ENCODE assay signal across 9 cellular contexts in the genomic region with DNA sequence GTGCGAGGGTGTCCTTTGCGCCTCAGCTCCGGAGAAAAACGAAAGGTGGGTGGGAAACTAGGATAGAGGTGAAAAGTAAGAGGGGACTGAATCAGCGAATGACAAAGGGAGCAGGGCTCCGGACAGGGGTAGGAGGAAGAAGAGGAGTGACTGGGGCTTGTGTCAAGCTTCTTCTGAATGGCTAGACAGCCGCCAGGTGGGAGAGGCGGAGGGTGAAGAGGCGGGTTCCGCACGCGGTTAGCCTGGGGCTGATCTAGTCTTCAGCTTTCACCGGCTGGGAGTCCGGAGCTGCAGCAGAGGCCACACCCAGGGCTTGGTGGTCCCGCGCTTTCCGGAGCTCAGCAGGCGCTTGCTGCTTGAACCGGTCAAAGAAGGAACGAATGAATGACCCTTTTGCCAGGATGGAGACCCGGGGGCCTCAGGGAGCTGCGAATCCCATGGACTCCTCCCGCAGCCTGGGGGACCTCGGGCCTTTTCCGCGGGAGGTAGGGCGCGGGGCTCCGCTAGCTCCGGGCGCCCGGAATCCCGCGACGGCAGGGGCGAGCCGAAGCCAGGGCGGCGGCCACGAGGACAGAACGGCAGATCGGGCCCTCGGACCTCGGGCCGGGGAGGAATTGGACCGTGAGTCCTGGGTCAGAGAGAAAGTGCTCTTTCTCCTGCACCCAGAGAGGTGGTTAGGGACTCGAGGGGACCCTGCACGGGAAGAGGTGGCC. TPM values are rescaled to one million over a fixed set of nuclear protein-coding genes. Genes with fewer than 3 reads are reported as not detected.
DNase-seq lines count a peak whose midpoint lies in the region; ATAC-seq and TF ChIP-seq lines count a peak whose summit lies in the region.
"Had no signal": no experiment of that assay in that cellular context is flagged by ENCODE, and none has a peak within 500 bp of the region (broad histone marks: within the 10 kb centered on the region; RNA-seq: fewer than 3 reads in every experiment).

TSS of gene C6orf141 (plus strand) at position 256 of the 713 bp plus-strand sequence. CDS start at position 381, 125 bp downstream.

- H3K4me3 Mint-ChIP-seq in natural killer cell treated with Interleukin-12 subunit alpha and Interleukin-12 subunit beta and Interleukin-15 and Interleukin-18, amount 100 ng/mL, for 72 hours = peak within 1 kb of the TSS; percentile 63

- H3K27ac ChIP-seq in WERI-Rb-1 = no peak within 1 kb of the TSS
- H3K27ac ChIP-seq in substantia nigra (ENCODE audit: low read depth, low read length, poor library complexity, severe bottlenecking) = no peak within 1 kb of the TSS

- no peak for TF ChIP-seq CTCF in WERI-Rb-1 (IDR thresholded peaks at IDR 0.05; ENCODE audit: low read depth, low read length)
- TF ChIP-seq CTCF in epithelial cell of esophagus (IDR thresholded peaks at IDR 0.05; ENCODE audit: insufficient read depth, low read depth, low read length, missing control alignments) = peak; percentile 3

- H3K9me3 Mint-ChIP-seq in natural killer cell treated with Interleukin-12 subunit alpha and Interleukin-12 subunit beta and Interleukin-15 and Interleukin-18, amount 100 ng/mL, for 72 hours = no peaks in the 10 kb centered on the region

- peaks cover 14 to 15% of the 10 kb centered on the region in 2 donors for H3K4me1 Mint-ChIP-seq in natural killer cell treated with Interleukin-12 subunit alpha and Interleukin-12 subunit beta and Interleukin-15 and Interleukin-18, amount 100 ng/mL, for 72 hours (ENCODE audit: low read depth in 2 of 2)

- H3K27me3 ChIP-seq in WERI-Rb-1 (ENCODE audit: insufficient read depth, low read depth, severe bottlenecking) = peaks cover 61% of the 10 kb centered on the region

- H3K27me3 Mint-ChIP-seq in natural killer cell treated with Interleukin-12 subunit alpha and Interleukin-12 subunit beta and Interleukin-15 and Interleukin-18, amount 100 ng/mL, for 72 hours = peaks cover 12 to 16% of the 10 kb centered on the region in 2 donors

- peak within 1 kb of the TSS; percentile 30 for H3K4me3 ChIP-seq in WERI-Rb-1 (ENCODE audit: low read depth, low read length)
- peak within 1 kb of the TSS; percentile 88 for H3K4me3 ChIP-seq in epithelial cell of esophagus (ENCODE audit: low read length)

- H3K36me3 ChIP-seq in WERI-Rb-1 = no peaks in the 10 kb centered on the region

- H3K36me3 Mint-ChIP-seq in natural killer cell treated with Interleukin-12 subunit alpha and Interleukin-12 subunit beta and Interleukin-15 and Interleukin-18, amount 100 ng/mL, for 72 hours = no peaks in the 10 kb centered on the region

- ATAC-seq in GM21526 (IDR thresholded peaks at IDR 0.05; ENCODE audit: low FRiP score, unreplicated experiment) = peak; percentile 85
- peak in 1 of 2 donors; percentile 61 for ATAC-seq in natural killer cell treated with Interleukin-12 subunit alpha and Interleukin-12 subunit beta and Interleukin-15 and Interleukin-18, amount 100 ng/mL, for 72 hours

- peak; percentile 97 for DNase-seq in ELF-1 (ENCODE audit: low read depth, low spot score)
- peak; percentile 66 for DNase-seq in HPDE6-E6E7 (ENCODE audit: extremely low spot score)
- DNase-seq in WERI-Rb-1 = peak; percentile 73
- DNase-seq in epithelial cell of esophagus (ENCODE audit: low read depth) = peak; percentile 86
- DNase-seq in natural killer cell treated with Interleukin-12 subunit alpha and Interleukin-12 subunit beta and Interleukin-15 and Interleukin-18, amount 100 ng/mL, for 72 hours (ENCODE audit: low spot score) = no peak
- no peak for DNase-seq in NOMO-1 treated with DMSO at 0.1 percent for 48 hours (lab: John Stamatoyannopoulos, UW; ENCODE audit: unreplicated experiment)
- DNase-seq in substantia nigra (lab: John Stamatoyannopoulos, UW) = no peak

- H3K9me3 ChIP-seq in WERI-Rb-1 (ENCODE audit: severe bottlenecking) = no peaks in the 10 kb centered on the region

- no peak within 1 kb of the TSS for H3K27ac Mint-ChIP-seq in natural killer cell treated with Interleukin-12 subunit alpha and Interleukin-12 subunit beta and Interleukin-15 and Interleukin-18, amount 100 ng/mL, for 72 hours

RNA-seq across cellular contexts. Expression of gene C6orf141, which starts in this region (rescaled TPM):
- not detected for total RNA-seq in natural killer cell treated with Interleukin-12 subunit alpha and Interleukin-12 subunit beta and Interleukin-15 and Interleukin-18, amount 100 ng/mL, for 72 hours
- total RNA-seq: T-helper 1 cell treated with Interleukin-12 subunit alpha and Interleukin-12 subunit beta and Interleukin-4 antibody, amounts not matched to agents 30 ng/mL and 1 ng/mL, for 36 hours had no signal

Comparison
In these comparisons a context has a peak if more than half of its experiments do, and no peak if none do; other contexts are left out.
1. DNase-seq: peak in ELF-1 (single experiment), HPDE6-E6E7 (single experiment), WERI-Rb-1 (single experiment) and epithelial cell of esophagus (single experiment); none in natural killer cell treated with Interleukin-12 subunit alpha and Interleukin-12 subunit beta and Interleukin-15 and Interleukin-18, amount 100 ng/mL, for 72 hours (single experiment), NOMO-1 treated with DMSO at 0.1 percent for 48 hours (single experiment) and substantia nigra (0 of 49).